In the genomic region with DNA sequence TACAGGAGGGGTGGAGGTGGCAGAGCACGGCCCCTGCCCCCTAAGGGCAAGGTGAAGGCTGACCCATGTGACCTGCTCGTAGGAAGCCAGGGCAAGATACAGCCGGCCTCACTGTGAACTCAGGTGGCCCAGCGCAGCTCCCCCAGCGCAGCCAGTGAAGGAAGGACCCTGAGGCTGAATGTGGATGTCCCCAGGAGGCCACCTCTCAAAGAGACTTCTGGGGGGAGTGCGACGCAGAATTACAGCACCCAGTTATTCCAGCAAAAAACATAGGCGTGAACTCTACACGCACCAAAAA, we compare ENCODE assay signal across 19 cellular contexts. TPM values are rescaled to one million over a fixed set of nuclear protein-coding genes. Genes with fewer than 3 reads are reported as not detected.
"Had no signal": no experiment of that assay in that cellular context is flagged by ENCODE, and none has a peak within 500 bp of the region (broad histone marks: within the 10 kb centered on the region; RNA-seq: fewer than 3 reads in every experiment).

No MANE protein-coding gene starts in this region.

- H3K27me3 ChIP-seq: gastrocnemius medialis, SJSA1, tibial artery, vagina had no signal

- H3K27ac ChIP-seq: brain microvascular endothelial cell, gastrocnemius medialis, SJSA1, tibial artery had no signal

- H3K4me1 ChIP-seq: SJSA1 had no signal

- DNase-seq: activated CD4-positive, alpha-beta memory T cell treated with anti-CD3 and anti-CD28 coated beads for 36 hours; activated CD4-positive, alpha-beta T cell treated with anti-CD3 and anti-CD28 coated beads for 1 hour; activated naive CD4-positive, alpha-beta T cell treated with anti-CD3 and anti-CD28 coated beads, Interleukin-2, amount 50 U/mL, for 16 hours; brain microvascular endothelial cell; gastrocnemius medialis; kidney glomerular epithelial cell; stimulated activated CD4-positive, alpha-beta T cell treated with anti-CD3 and anti-CD28 coated beads, Interleukin-4, amount 100 ng/mL, for 1 hour; stimulated activated CD8-positive, alpha-beta memory T cell treated with anti-CD3 and anti-CD28 coated beads, Interleukin-4, amount 100 ng/mL, for 48 hours; stimulated activated naive CD8-positive, alpha-beta T cell treated with anti-CD3 and anti-CD28 coated beads, Interleukin-15, amount 100 ng/mL, for 72 hours; SW 1271; T-helper 9 cell; tibial artery had no signal

- H3K27me3 Mint-ChIP-seq: activated CD4-positive, alpha-beta memory T cell treated with anti-CD3 and anti-CD28 coated beads for 36 hours; naive thymus-derived CD8-positive, alpha-beta T cell; stimulated activated naive CD8-positive, alpha-beta T cell treated with anti-CD3 and anti-CD28 coated beads, Interleukin-15, amount 100 ng/mL, for 72 hours had no signal

- H3K9me3 ChIP-seq: gastrocnemius medialis, SJSA1, tibial artery, vagina had no signal

- H3K4me3 ChIP-seq: lung, SJSA1 had no signal

- H3K27ac Mint-ChIP-seq: activated CD4-positive, alpha-beta memory T cell treated with anti-CD3 and anti-CD28 coated beads for 36 hours; activated T-helper 1 cell treated with anti-CD3 and anti-CD28 coated beads, Interleukin-12 subunit alpha, Interleukin-12 subunit beta, Interleukin-2, Interleukin-4 antibody, amounts not matched to agents 30 ng/mL and 10 ng/mL and 1 ng/mL, durations not matched to agents 14 hours and 24 hours and 36 hours had no signal

- ATAC-seq: gastrocnemius medialis had no signal

- H3K4me3 Mint-ChIP-seq: activated T-helper 1 cell treated with anti-CD3 and anti-CD28 coated beads, Interleukin-12 subunit alpha, Interleukin-12 subunit beta, Interleukin-2, Interleukin-4 antibody, amounts not matched to agents 30 ng/mL and 10 ng/mL and 1 ng/mL, durations not matched to agents 14 hours and 24 hours and 36 hours had no signal

- H3K36me3 ChIP-seq: brain microvascular endothelial cell, gastrocnemius medialis, SJSA1, tibial artery, vagina had no signal

RNA-seq across cellular contexts. Expression of a gene that starts 52.9 kb away (rescaled TPM):
- total RNA-seq: activated CD4-positive, alpha-beta memory T cell treated with anti-CD3 and anti-CD28 coated beads for 36 hours; activated T-helper 1 cell treated with anti-CD3 and anti-CD28 coated beads, Interleukin-12 subunit alpha, Interleukin-12 subunit beta, Interleukin-2, Interleukin-4 antibody, amounts not matched to agents 30 ng/mL and 10 ng/mL and 1 ng/mL, durations not matched to agents 14 hours and 24 hours and 36 hours; endothelial cell of umbilical vein; gastrocnemius medialis; naive thymus-derived CD8-positive, alpha-beta T cell; osteocyte; SJSA1; vagina had no signal
